19 cellular contexts compared by ENCODE assay signal in the genomic region with DNA sequence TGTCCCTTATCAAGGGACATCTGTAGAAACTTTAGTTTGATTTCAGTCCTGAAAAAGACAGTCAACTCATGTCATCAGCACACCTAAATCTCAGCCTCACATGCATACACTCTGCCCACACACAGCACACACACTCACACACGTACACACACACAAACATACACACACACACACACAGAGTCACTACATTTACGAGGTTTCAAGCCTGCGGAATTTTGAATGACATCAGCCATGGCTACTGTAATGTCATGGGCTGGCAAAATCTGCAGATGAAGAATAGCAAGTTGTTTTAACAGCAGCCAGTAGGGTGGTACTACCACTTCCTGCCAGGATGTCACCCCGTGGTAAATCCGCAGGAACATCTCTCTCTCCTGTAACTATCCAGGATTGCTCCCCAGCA. TPM values are rescaled to one million over a fixed set of nuclear protein-coding genes. Genes with fewer than 3 reads are reported as not detected.
DNase-seq lines count a peak whose midpoint lies in the region; ATAC-seq, FAIRE-seq and TF ChIP-seq lines count a peak whose summit lies in the region.
"Had no signal": no experiment of that assay in that cellular context is flagged by ENCODE, and none has a peak within 500 bp of the region (broad histone marks: within the 10 kb centered on the region; RNA-seq: fewer than 3 reads in every experiment).

No MANE protein-coding gene starts in this region.

- POLR2A ChIA-PET in Caco-2 (lab: Charles Lee) = no interaction called here

- TF ChIP-seq CTCF in bronchial epithelial cell (IDR thresholded peaks at IDR 0.05; ENCODE audit: insufficient read depth, low read length, severe bottlenecking) = no peak
- TF ChIP-seq CTCF in Caco-2 (IDR thresholded peaks at IDR 0.05; ENCODE audit: insufficient read depth in 1 of 2, low read depth in 1 of 2, low read length in 1 of 2, severe bottlenecking in 1 of 2, unreplicated experiment in 1 of 2) = no peak

- no peak for DNase-seq in activated T-cell treated with anti-CD3 and anti-CD28 coated beads, Interleukin-2, amount 50 U/mL, for 4 hours
- DNase-seq in activated T-cell treated with anti-CD3 and anti-CD28 coated beads, Interleukin-2, amount 50 U/mL, for 1 hour = no peak
- DNase-seq in Jurkat, Clone E6-1 (ENCODE audit: low read depth, low spot score) = peak; percentile 40
- DNase-seq in bronchial epithelial cell (ENCODE audit: low read depth) (no peak), cerebellum (ENCODE audit: low spot score) (no peak), Caco-2 (no peak)
- DNase-seq in stimulated activated naive CD8-positive, alpha-beta T cell treated with anti-CD3 and anti-CD28 coated beads, Interleukin-15, Interleukin-2, amounts not matched to agents 100 U/mL and 50 U/mL, for 24 hours = no peak
- DNase-seq: brain microvascular endothelial cell; EL; gastrocnemius medialis; HCEC 1CT; Kasumi-1; NCI-H1092 treated with DMSO at 0.1 percent for 48 hours; NCI-H2081 treated with DMSO at 0.1 percent for 48 hours; NCI-H510A; stimulated activated CD4-positive, alpha-beta T cell treated with anti-CD3 and anti-CD28 coated beads, Interleukin-12 subunit alpha, Interleukin-12 subunit beta, amount 100 ng/mL, for 4 hours; trophoblast cell had no signal

- no peaks in the 10 kb centered on the region for H3K4me1 ChIP-seq in Caco-2
- H3K4me1 ChIP-seq: gastrocnemius medialis had no signal

- CTCF ChIA-PET in Caco-2 (lab: Charles Lee) = no interaction called here

- H3K27me3 ChIP-seq in bronchial epithelial cell (ENCODE audit: control insufficient read depth, insufficient read depth, low read length) = no peaks in the 10 kb centered on the region
- H3K27me3 ChIP-seq in Caco-2 (replicated peaks; ENCODE audit: control insufficient read depth, insufficient read depth, low read length) = no peaks in the 10 kb centered on the region
- H3K27me3 ChIP-seq: brain microvascular endothelial cell, gastrocnemius medialis had no signal

- no peaks in the 10 kb centered on the region for H3K9me3 Mint-ChIP-seq in activated T-cell treated with anti-CD3 and anti-CD28 coated beads, Interleukin-2, amount 50 U/mL, for 4 hours
- no peaks in the 10 kb centered on the region for H3K9me3 Mint-ChIP-seq in Caco-2 (ENCODE audit: unreplicated experiment)
- H3K9me3 Mint-ChIP-seq: activated naive CD4-positive, alpha-beta T cell treated with anti-CD3 and anti-CD28 coated beads, Interleukin-2, amount 50 U/mL, for 72 hours had no signal

- no peak overlapping the region for H3K27ac Mint-ChIP-seq in Caco-2 (ENCODE audit: unreplicated experiment)
- H3K27ac Mint-ChIP-seq: activated naive CD4-positive, alpha-beta T cell treated with anti-CD3 and anti-CD28 coated beads, Interleukin-2, amount 50 U/mL, for 72 hours had no signal

- no peaks in the 10 kb centered on the region for H3K36me3 ChIP-seq in bronchial epithelial cell (ENCODE audit: control insufficient read depth, insufficient read depth, low read length)
- no peaks in the 10 kb centered on the region for H3K36me3 ChIP-seq in Caco-2 (ENCODE audit: control insufficient read depth, insufficient read depth, low read length)
- H3K36me3 ChIP-seq: brain microvascular endothelial cell, gastrocnemius medialis had no signal

- ATAC-seq in activated T-cell treated with anti-CD3 and anti-CD28 coated beads, Interleukin-2, amount 50 U/mL, for 4 hours = peak; percentile 28 to 61
- ATAC-seq in stimulated activated naive CD8-positive, alpha-beta T cell treated with anti-CD3 and anti-CD28 coated beads, Interleukin-15, Interleukin-2, amounts not matched to agents 100 U/mL and 50 U/mL, for 24 hours = peak; percentile 57
- ATAC-seq in HG02759 (IDR thresholded peaks at IDR 0.05; ENCODE audit: unreplicated experiment) = no peak
- ATAC-seq: gastrocnemius medialis had no signal

- H3K27me3 Mint-ChIP-seq in activated T-cell treated with anti-CD3 and anti-CD28 coated beads, Interleukin-2, amount 50 U/mL, for 4 hours (ENCODE audit: low read depth) = no peaks in the 10 kb centered on the region
- H3K27me3 Mint-ChIP-seq in Caco-2 (ENCODE audit: insufficient read depth, unreplicated experiment) = no peaks in the 10 kb centered on the region

- H3K36me3 Mint-ChIP-seq in activated T-cell treated with anti-CD3 and anti-CD28 coated beads, Interleukin-2, amount 50 U/mL, for 4 hours (ENCODE audit: insufficient read depth) = no peaks in the 10 kb centered on the region
- H3K36me3 Mint-ChIP-seq in Caco-2 (ENCODE audit: insufficient read depth, unreplicated experiment) = no peaks in the 10 kb centered on the region

- no peak overlapping the region for H3K4me3 Mint-ChIP-seq in activated T-cell treated with anti-CD3 and anti-CD28 coated beads, Interleukin-2, amount 50 U/mL, for 4 hours
- H3K4me3 Mint-ChIP-seq in Caco-2 (ENCODE audit: unreplicated experiment) = no peak overlapping the region

- no peak overlapping the region for H3K4me3 ChIP-seq in Jurkat, Clone E6-1 (ENCODE audit: low read length)
- H3K4me3 ChIP-seq in bronchial epithelial cell (ENCODE audit: low read depth, low read length) (no peak overlapping the region), Caco-2 (ENCODE audit: low read depth, low read length) (no peak overlapping the region)
- H3K4me3 ChIP-seq: gastrocnemius medialis had no signal

- H3K9me3 ChIP-seq in Caco-2 = no peaks in the 10 kb centered on the region
- H3K9me3 ChIP-seq: gastrocnemius medialis had no signal

- BruUV-seq in Caco-2 (replicated peaks; lab: Mats Ljungman, UMichigan) = no TSS peak

- intact Hi-C loops in Caco-2 (cut with micrococcal nuclease; ENCODE audit: unreplicated experiment) = no loop called here

- peaks cover 41% of the 10 kb centered on the region for H3K4me1 Mint-ChIP-seq in activated T-cell treated with anti-CD3 and anti-CD28 coated beads, Interleukin-2, amount 50 U/mL, for 4 hours (ENCODE audit: low read depth)
- H3K4me1 Mint-ChIP-seq in Caco-2 (ENCODE audit: low read depth, unreplicated experiment) = peaks cover 12% of the 10 kb centered on the region

- peak; percentile 43 for FAIRE-seq in bronchial epithelial cell (lab: Jason Lieb, UNC)

RNA-seq across cellular contexts. Expression of a gene that starts 37.1 kb away (rescaled TPM):
- total RNA-seq in activated T-cell treated with anti-CD3 and anti-CD28 coated beads, Interleukin-2, amount 50 U/mL, for 4 hours = 100 to 1,000 TPM; 114 to 137 (median 123) TPM
- polyA plus RNA-seq in Jurkat, Clone E6-1 (2012; ENCODE audit: insufficient read depth, insufficient read length) = 111 TPM
- total RNA-seq in bronchial epithelial cell (6.6 and 10.9 TPM in 2 replicates), cerebellum (42.7 TPM), Caco-2 (2022) (55.7 and 63.7 TPM in 2 replicates)
